ENCODE assay signal across 15 cellular contexts in genomic region chr3:28294667-28295413, GRCh38. TPM values are rescaled to one million over a fixed set of nuclear protein-coding genes. Genes with fewer than 3 reads are reported as not detected.
DNase-seq lines count a peak whose midpoint lies in the region; ATAC-seq, FAIRE-seq and TF ChIP-seq lines count a peak whose summit lies in the region.
"Had no signal": no experiment of that assay in that cellular context is flagged by ENCODE, and none has a peak within 500 bp of the region (broad histone marks: within the 10 kb centered on the region; RNA-seq: fewer than 3 reads in every experiment).

No MANE protein-coding gene starts in this region.

- H3K79me2 ChIP-seq in Loucy (ENCODE audit: insufficient read depth, low read length): no peaks in the 10 kb centered on the region

- H3K36me3 ChIP-seq in left ventricle myocardium inferior (peaks cover 9% of the 10 kb centered on the region), Loucy (ENCODE audit: insufficient read depth, low read length) (peaks cover 7% of the 10 kb centered on the region; the same call in 1 of the 2 replicates), kidney (ENCODE audit: control insufficient read depth in 1 of 2, insufficient read depth in 2 of 2, low read length in 2 of 2) (no peaks in the 10 kb centered on the region)

- peak overlapping the region; percentile 58 for H3K4me2 ChIP-seq in Loucy (ENCODE audit: low read depth, low read length, poor library complexity, severe bottlenecking)

- no peak for TF ChIP-seq CTCF in left ventricle myocardium inferior (IDR thresholded peaks at IDR 0.05; ENCODE audit: borderline replicate concordance)
- TF ChIP-seq CTCF in Loucy (conservative IDR thresholded peaks at IDR 0.05; ENCODE audit: low read length): no peak
- no peak for TF ChIP-seq CTCF in kidney (IDR thresholded peaks at IDR 0.05; ENCODE audit: borderline replicate concordance, extremely low read depth, insufficient read depth)

- H3K9ac ChIP-seq in Loucy (ENCODE audit: low read depth, low read length, poor library complexity, severe bottlenecking) (no peak overlapping the region), kidney (ENCODE audit: low read length in 2 of 2) (no peak overlapping the region)

- no peak overlapping the region for H3K27ac ChIP-seq in left ventricle myocardium inferior (replicated peaks)
- no peak overlapping the region for H3K27ac ChIP-seq in kidney (ENCODE audit: low read depth in 2 of 2, low read length in 2 of 2)
- H3K27ac ChIP-seq: RWPE1, suprapubic skin, uterus had no signal

- H3K4me1 ChIP-seq in left ventricle myocardium inferior (peaks cover 10% of the 10 kb centered on the region), Loucy (ENCODE audit: insufficient read depth, low read length, poor library complexity, severe bottlenecking) (peaks cover 14% of the 10 kb centered on the region), kidney (ENCODE audit: control insufficient read depth in 1 of 2, insufficient read depth in 1 of 2, low read depth in 1 of 2, low read length in 2 of 2) (no peaks in the 10 kb centered on the region)
- H3K4me1 ChIP-seq: suprapubic skin had no signal

- ATAC-seq in Right ventricle myocardium inferior: no peak

- intact Hi-C loops in left ventricle myocardium inferior (cut with micrococcal nuclease) (no loop called here), Right ventricle myocardium inferior (cut with DNase I) (no loop called here), kidney (cut with DNase I) (no loop called here)

- no peaks in the 10 kb centered on the region for H3F3A ChIP-seq in Loucy (ENCODE audit: low read depth)

- H4K20me1 ChIP-seq in Loucy (ENCODE audit: insufficient read depth, low read length, poor library complexity, severe bottlenecking): no peaks in the 10 kb centered on the region

- H3K9me2 ChIP-seq in Loucy (replicated peaks; ENCODE audit: low read depth, low read length): no peaks in the 10 kb centered on the region

- no peak overlapping the region for H2AFZ ChIP-seq in Loucy (ENCODE audit: low read length)

- FAIRE-seq in kidney (lab: Jason Lieb, UNC): no peak
- FAIRE-seq: GM12891 had no signal

- H3K4me3 ChIP-seq in left ventricle myocardium inferior: peak overlapping the region; percentile 45
- H3K4me3 ChIP-seq in Loucy (ENCODE audit: low read length, poor library complexity, severe bottlenecking): peak overlapping the region; percentile 49
- H3K4me3 ChIP-seq in kidney (ENCODE audit: low read length in 2 of 2): peak overlapping the region in 1 of 2 donors; percentile 28
- H3K4me3 ChIP-seq: suprapubic skin, uterus had no signal

- H3K9me3 ChIP-seq in left ventricle myocardium inferior (replicated peaks) (peaks cover 8% of the 10 kb centered on the region), Loucy (ENCODE audit: insufficient read depth, low read depth, low read length) (no peaks in the 10 kb centered on the region), kidney (ENCODE audit: control insufficient read depth in 1 of 2, low read length in 2 of 2) (peaks cover 0 to 4% of the 10 kb centered on the region in 2 donors)
- H3K9me3 ChIP-seq: suprapubic skin, uterus had no signal

- DNase-seq in left ventricle myocardium inferior (no peak), Right ventricle myocardium inferior (ENCODE audit: missing footprints) (no peak), lung microvascular endothelial cell (ENCODE audit: low read depth in 2 of 2) (peak; percentile 9 to 19), kidney tubule cell (ENCODE audit: low spot score) (no peak), NCI-H1436 (lab: John Stamatoyannopoulos, UW) (no peak), kidney (no peak)
- DNase-seq: NCI-H1092 treated with DMSO at 0.1 percent for 48 hours, NCI-H2029, NCI-H226, NCI-H748 treated with DMSO at 0.1 percent for 48 hours, uterus had no signal

- H3K27me3 ChIP-seq in left ventricle myocardium inferior (ENCODE audit: low read depth): no peaks in the 10 kb centered on the region
- no peaks in the 10 kb centered on the region for H3K27me3 ChIP-seq in Loucy (ENCODE audit: insufficient read depth, low read length, poor library complexity, severe bottlenecking)
- H3K27me3 ChIP-seq: suprapubic skin, uterus had no signal

RNA-seq across cellular contexts. Expression of gene CMC1, which starts 53.4 kb away (rescaled TPM):
- 41.0 TPM for total RNA-seq in left ventricle myocardium inferior
- 35.7 TPM for total RNA-seq in Right ventricle myocardium inferior
- total RNA-seq in lung microvascular endothelial cell: 3.1 and 5.4 TPM in 2 replicates
- total RNA-seq in kidney: 20.0 TPM
- 71.0 TPM for polyA plus RNA-seq in kidney (ENCODE audit: insufficient read depth, low read depth, low replicate concordance)

RNA-seq across cellular contexts. Expression of gene ZCWPW2, which starts 53.7 kb away (rescaled TPM):
- total RNA-seq in left ventricle myocardium inferior (2.2 TPM), Right ventricle myocardium inferior (2.0 TPM), lung microvascular endothelial cell (under 0.01 and 0.20 TPM in 2 replicates), kidney (2.0 TPM)
- 0.54 TPM for polyA plus RNA-seq in kidney (ENCODE audit: insufficient read depth, low read depth, low replicate concordance)

RNA-seq across cellular contexts. Expression of gene AZI2, which starts 53.8 kb away (rescaled TPM):
- total RNA-seq in left ventricle myocardium inferior (37.5 TPM), Right ventricle myocardium inferior (42.6 TPM), lung microvascular endothelial cell (22.6 and 28.3 TPM in 2 replicates), kidney (59.0 TPM)
- polyA plus RNA-seq in kidney (ENCODE audit: insufficient read depth, low read depth, low replicate concordance): 38.2 TPM

Comparison
In these comparisons a context has a peak if more than half of its experiments do, and no peak if none do; other contexts are left out.
1. DNase-seq: peak in lung microvascular endothelial cell (2 of 2); none in left ventricle myocardium inferior (single experiment), Right ventricle myocardium inferior (single experiment), kidney tubule cell (single experiment), NCI-H1436 (single experiment) and kidney (single experiment).